ENCODE assay signal across 8 cellular contexts in genomic region chr1:108646661-108647269, GRCh38. TPM values are rescaled to one million over a fixed set of nuclear protein-coding genes. Genes with fewer than 3 reads are reported as not detected.
A peak's percentile ranks its signal among the peaks of the same experiment; 100 is the strongest.
DNase-seq lines count a peak whose midpoint lies in the region; ATAC-seq and TF ChIP-seq lines count a peak whose summit lies in the region.

No MANE protein-coding gene starts in this region.

- H3K27me3 ChIP-seq in trophoblast cell (ENCODE audit: insufficient read depth, low read length) (no peaks in the 10 kb centered on the region), upper lobe of left lung (no peaks in the 10 kb centered on the region)

- H3K4me1 ChIP-seq in trophoblast cell (ENCODE audit: control insufficient read depth in 1 of 2, insufficient read depth in 2 of 2, low read length in 2 of 2): peaks cover 6 to 8% of the 10 kb centered on the region in 2 experiments
- peaks cover 9 to 35% (median 22%) of the 10 kb centered on the region in 4 donors for H3K4me1 ChIP-seq in upper lobe of left lung

- peak overlapping the region; percentile 19 for H3K14ac ChIP-seq in trophoblast cell (ENCODE audit: low read length)

- TF ChIP-seq CTCF in upper lobe of left lung (IDR thresholded peaks at IDR 0.05): no peak
- TF ChIP-seq CTCF in GM10266 (IDR thresholded peaks at IDR 0.05; ENCODE audit: control insufficient read depth, insufficient read depth, low read depth, missing control alignments): no peak

- peak overlapping the region; percentile 75 for H4K8ac ChIP-seq in trophoblast cell (ENCODE audit: low read depth, low read length)

- H3K9me3 ChIP-seq in trophoblast cell (ENCODE audit: insufficient read depth, low read depth, low read length): no peaks in the 10 kb centered on the region
- no peaks in the 10 kb centered on the region for H3K9me3 ChIP-seq in upper lobe of left lung

- no peak overlapping the region for H3K18ac ChIP-seq in trophoblast cell (ENCODE audit: low read length)

- no peaks in the 10 kb centered on the region for H3K36me3 ChIP-seq in trophoblast cell (ENCODE audit: control insufficient read depth in 1 of 2, insufficient read depth in 2 of 2, low read length in 2 of 2)
- no peaks in the 10 kb centered on the region for H3K36me3 ChIP-seq in upper lobe of left lung

- H3K79me1 ChIP-seq in trophoblast cell (ENCODE audit: low read length): peaks cover 4% of the 10 kb centered on the region

- H4K91ac ChIP-seq in trophoblast cell (ENCODE audit: low read depth, low read length): peak overlapping the region; percentile 58

- no peak overlapping the region for H3K4me2 ChIP-seq in trophoblast cell (ENCODE audit: low read length)

- ATAC-seq in GM21423 (IDR thresholded peaks at IDR 0.05; ENCODE audit: unreplicated experiment) (peak; percentile 80), upper lobe of left lung (ENCODE audit: low FRiP score in 2 of 2) (peak; percentile 82 to 87)

- H2AK5ac ChIP-seq in trophoblast cell (ENCODE audit: low read length): no peak overlapping the region

- peak in 1 of 4 donors; percentile 70 for TF ChIP-seq POLR2A in upper lobe of left lung (IDR thresholded peaks at IDR 0.05)

- TF ChIP-seq EP300 in upper lobe of left lung (IDR thresholded peaks at IDR 0.05): peak in 2 of 4 donors; percentile 54 to 61

- no CpG with 5 or more reads among the region's 11 CpGs for WGBS in trophoblast cell (ENCODE audit: extremely low coverage, insufficient coverage, insufficient read length)
- 50 to 72% methylated on average over 11 of the region's 11 CpGs for WGBS in upper lobe of left lung, 2 donors

- peak overlapping the region; percentile 50 for H2AFZ ChIP-seq in trophoblast cell (ENCODE audit: insufficient read depth, low read length, poor library complexity)

- no peak overlapping the region for H3K23ac ChIP-seq in trophoblast cell (ENCODE audit: low read length)

- H3K4ac ChIP-seq in trophoblast cell (ENCODE audit: low read depth, low read length): no peak overlapping the region

- H3K4me3 ChIP-seq in trophoblast cell (ENCODE audit: low read depth, low read length): no peak overlapping the region
- H3K4me3 ChIP-seq in upper lobe of left lung: no peak overlapping the region

- H3K9ac ChIP-seq in trophoblast cell (ENCODE audit: low read length): no peak overlapping the region

- H3K27ac ChIP-seq in trophoblast cell (ENCODE audit: low read depth, low read length): no peak overlapping the region
- H3K27ac ChIP-seq in upper lobe of left lung: peak overlapping the region; percentile 87 to 92 (median 90)

- H4K12ac ChIP-seq in trophoblast cell (ENCODE audit: low read depth, low read length): peak overlapping the region; percentile 64

- H2BK12ac ChIP-seq in trophoblast cell (ENCODE audit: low read length): peak overlapping the region; percentile 56

- H3K79me2 ChIP-seq in trophoblast cell (ENCODE audit: control insufficient read depth, insufficient read depth, low read length, poor library complexity): no peaks in the 10 kb centered on the region

- no peak overlapping the region for H2BK5ac ChIP-seq in trophoblast cell (ENCODE audit: low read depth, low read length, poor library complexity)

- no peak overlapping the region for H2BK120ac ChIP-seq in trophoblast cell (ENCODE audit: insufficient read depth, low read length, poor library complexity)

- DNase-seq in NCI-H82 treated with DMSO at 0.1 percent for 48 hours (lab: John Stamatoyannopoulos, UW; ENCODE audit: unreplicated experiment): peak; percentile 94
- DNase-seq in activated T-helper 1 cell treated with Interleukin-2 at 50 U/mL for 16 hours (ENCODE audit: low read depth): peak; percentile 50
- DNase-seq in fibroblast of the conjunctiva (ENCODE audit: low read depth): peak; percentile 53
- DNase-seq in trophoblast cell: peak; percentile 30 to 47
- peak; percentile 29 to 85 for DNase-seq in upper lobe of left lung
- DNase-seq in NCI-H128 (lab: John Stamatoyannopoulos, UW; ENCODE audit: unreplicated experiment): no peak
- no peak for DNase-seq in GM10266 (ENCODE audit: extremely low spot score)

RNA-seq across cellular contexts. Expression of gene HENMT1, which starts 14.1 kb away (rescaled TPM):
- polyA plus RNA-seq in trophoblast cell (2013): 2.0 and 2.1 TPM in 2 replicates
- 10 to 100 TPM in 2 of 6 donors, 1 to 10 TPM in 4; 5.0 to 12.3 (median 7.0) TPM for total RNA-seq in upper lobe of left lung

RNA-seq across cellular contexts. Expression of gene PRPF38B, which starts 45.3 kb away (rescaled TPM):
- 38.3 and 40.0 TPM in 2 replicates for polyA plus RNA-seq in trophoblast cell (2013)
- 10 to 100 TPM; 28.9 to 81.7 (median 35.5) TPM for total RNA-seq in upper lobe of left lung

Comparison
In these comparisons a context has a peak if more than half of its experiments do, and no peak if none do; other contexts are left out.
1. DNase-seq: peak in NCI-H82 treated with DMSO at 0.1 percent for 48 hours (single experiment), activated T-helper 1 cell treated with Interleukin-2 at 50 U/mL for 16 hours (single experiment), fibroblast of the conjunctiva (single experiment), trophoblast cell (2 of 2) and upper lobe of left lung (2 of 2); none in NCI-H128 (single experiment) and GM10266 (single experiment).